ENCODE assay signal across 10 cellular contexts in genomic region chr7:66152538-66153191, GRCh38. TPM values are rescaled to one million over a fixed set of nuclear protein-coding genes. Genes with fewer than 3 reads are reported as not detected.
DNase-seq lines count a peak whose midpoint lies in the region; ATAC-seq and TF ChIP-seq lines count a peak whose summit lies in the region.
"Had no signal": no experiment of that assay in that cellular context is flagged by ENCODE, and none has a peak within 500 bp of the region (broad histone marks: within the 10 kb centered on the region; RNA-seq: fewer than 3 reads in every experiment).

No MANE protein-coding gene starts in this region.

- peaks cover 12% of the 10 kb centered on the region for H3K36me3 Mint-ChIP-seq in IgD-negative memory B cell
- peaks cover 25% of the 10 kb centered on the region for H3K36me3 Mint-ChIP-seq in chondrocyte (ENCODE audit: low read depth)
- H3K36me3 Mint-ChIP-seq in stimulated activated naive B cell treated with anti-CD40 and anti-IgM and Interleukin-4, amounts not matched to agents 10 μg/mL and 1 μg/mL and 100 μg/mL, for 72 hours = peaks cover 44% of the 10 kb centered on the region in 2 donors

- H3K27me3 Mint-ChIP-seq in IgD-negative memory B cell (no peaks in the 10 kb centered on the region), chondrocyte (ENCODE audit: low read depth) (no peaks in the 10 kb centered on the region)
- no peaks in the 10 kb centered on the region for H3K27me3 Mint-ChIP-seq in stimulated activated naive B cell treated with anti-CD40 and anti-IgM and Interleukin-4, amounts not matched to agents 10 μg/mL and 1 μg/mL and 100 μg/mL, for 72 hours

- no peaks in the 10 kb centered on the region for H3K9me3 Mint-ChIP-seq in IgD-negative memory B cell
- H3K9me3 Mint-ChIP-seq in chondrocyte (ENCODE audit: low read depth) = no peaks in the 10 kb centered on the region
- H3K9me3 Mint-ChIP-seq in stimulated activated naive B cell treated with anti-CD40 and anti-IgM and Interleukin-4, amounts not matched to agents 10 μg/mL and 1 μg/mL and 100 μg/mL, for 72 hours = no peaks in the 10 kb centered on the region
- H3K9me3 Mint-ChIP-seq: activated T-helper 2 cell treated with anti-CD3 and anti-CD28 coated beads, Interferon-gamma antibody, Interleukin-2, Interleukin-4, amounts not matched to agents 10 μg/mL and 5 μg/mL and 100 μg/mL, durations not matched to agents 14 hours and 24 hours and 36 hours had no signal

- H3K27ac Mint-ChIP-seq in IgD-negative memory B cell (peak overlapping the region in 2 of 3 donors; percentile 23 to 35), chondrocyte (ENCODE audit: unreplicated experiment) (peak overlapping the region; percentile 81)
- H3K27ac Mint-ChIP-seq in stimulated activated naive B cell treated with anti-CD40 and anti-IgM and Interleukin-4, amounts not matched to agents 10 μg/mL and 1 μg/mL and 100 μg/mL, for 72 hours = peak overlapping the region; percentile 25
- H3K27ac Mint-ChIP-seq: activated T-helper 2 cell treated with anti-CD3 and anti-CD28 coated beads, Interferon-gamma antibody, Interleukin-2, Interleukin-4, amounts not matched to agents 10 μg/mL and 5 μg/mL and 100 μg/mL, durations not matched to agents 14 hours and 24 hours and 36 hours had no signal

- ATAC-seq in stimulated activated naive B cell treated with anti-CD40 and anti-IgM and Interleukin-4, amounts not matched to agents 10 μg/mL and 1 μg/mL and 100 μg/mL, for 72 hours (replicated peaks) = no peak
- ATAC-seq in HG02678 (IDR thresholded peaks at IDR 0.05; ENCODE audit: unreplicated experiment) (no peak), HG03442 (IDR thresholded peaks at IDR 0.05; ENCODE audit: unreplicated experiment) (no peak)

- H3K4me1 Mint-ChIP-seq in IgD-negative memory B cell (peaks cover 6 to 9% (median 6%) of the 10 kb centered on the region in 3 donors), chondrocyte (ENCODE audit: low read depth) (peaks cover 38% of the 10 kb centered on the region)
- H3K4me1 Mint-ChIP-seq in stimulated activated naive B cell treated with anti-CD40 and anti-IgM and Interleukin-4, amounts not matched to agents 10 μg/mL and 1 μg/mL and 100 μg/mL, for 72 hours = peaks cover 0 to 3% of the 10 kb centered on the region in 2 donors

- DNase-seq in chondrocyte (ENCODE audit: low spot score) (peak; percentile 49), islet precursor cell (peak; percentile 64), head of caudate nucleus (no peak), medulla oblongata (ENCODE audit: extremely low spot score) (no peak)
- no peak for DNase-seq in stimulated activated naive B cell treated with anti-CD40 and anti-IgM and Interleukin-4, amounts not matched to agents 10 μg/mL and 1 μg/mL and 100 μg/mL, for 72 hours
- DNase-seq: Karpas-422 had no signal

- H3K4me3 Mint-ChIP-seq in IgD-negative memory B cell (no peak overlapping the region), chondrocyte (ENCODE audit: unreplicated experiment) (no peak overlapping the region)
- H3K4me3 Mint-ChIP-seq in stimulated activated naive B cell treated with anti-CD40 and anti-IgM and Interleukin-4, amounts not matched to agents 10 μg/mL and 1 μg/mL and 100 μg/mL, for 72 hours = no peak overlapping the region

- TF ChIP-seq CTCF in chondrocyte (IDR thresholded peaks at IDR 0.05) = no peak

- intact Hi-C loops in head of caudate nucleus (cut with DNase I) = no loop called here

RNA-seq across cellular contexts. Expression of gene CRCP, which starts 38.0 kb away (rescaled TPM):
- 51.2 TPM for polyA plus RNA-seq in IgD-negative memory B cell
- 22.8 to 24.2 TPM (median 23.3 TPM) in 3 replicates for total RNA-seq in chondrocyte

RNA-seq across cellular contexts. Expression of gene TPST1, which starts 52.5 kb away (rescaled TPM):
- polyA plus RNA-seq in IgD-negative memory B cell = 4.5 TPM
- 28.0 to 36.5 TPM (median 30.0 TPM) in 3 replicates for total RNA-seq in chondrocyte

Comparison
In these comparisons a context has a peak if more than half of its experiments do, and no peak if none do; other contexts are left out.
1. H3K27ac Mint-ChIP-seq: peak in every context shown above with its lines; median percentile 81 in chondrocyte; 29 in IgD-negative memory B cell; 25 in stimulated activated naive B cell treated with anti-CD40 and anti-IgM and Interleukin-4, amounts not matched to agents 10 μg/mL and 1 μg/mL and 100 μg/mL, for 72 hours.
2. DNase-seq: peak in chondrocyte (single experiment) and islet precursor cell (single experiment); none in stimulated activated naive B cell treated with anti-CD40 and anti-IgM and Interleukin-4, amounts not matched to agents 10 μg/mL and 1 μg/mL and 100 μg/mL, for 72 hours (single experiment), head of caudate nucleus (0 of 42) and medulla oblongata (single experiment).